ENCODE assay signal across 21 cellular contexts in the genomic region with DNA sequence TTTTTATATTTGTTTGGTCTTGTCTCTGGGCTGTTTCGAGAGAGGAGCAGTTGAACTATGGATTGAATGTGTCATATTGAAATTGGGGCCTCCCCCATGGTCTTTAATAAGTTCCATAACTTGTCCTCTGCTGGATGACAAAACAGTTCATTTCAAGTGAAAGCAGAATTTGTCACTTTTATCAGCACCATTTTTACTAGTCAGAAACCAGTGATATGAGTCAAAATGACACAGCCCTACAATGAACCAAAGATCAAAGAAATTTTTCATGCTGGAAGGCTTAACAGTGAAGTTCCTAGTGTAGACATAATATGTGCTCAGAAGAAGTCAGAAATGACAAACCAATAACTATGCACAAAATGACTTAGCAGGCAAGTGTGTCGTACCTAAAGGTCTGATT.
"Had no signal": no experiment of that assay in that cellular context is flagged by ENCODE, and none has a peak within 500 bp of the region (broad histone marks: within the 10 kb centered on the region; RNA-seq: fewer than 3 reads in every experiment).

No MANE protein-coding gene starts in this region.

- H3K4me3 Mint-ChIP-seq: natural killer cell treated with Interleukin-12 subunit alpha and Interleukin-12 subunit beta and Interleukin-15 and Interleukin-18, amount 100 ng/mL, for 72 hours; neural progenitor cell; stimulated activated naive B cell treated with anti-CD40 and anti-IgM and Interleukin-4, amounts not matched to agents 10 μg/mL and 1 μg/mL and 100 μg/mL, for 72 hours had no signal

- H3K9me3 ChIP-seq: ovary, right atrium auricular region, sigmoid colon had no signal

- H3K4me1 Mint-ChIP-seq: stimulated activated naive B cell treated with anti-CD40 and anti-IgM and Interleukin-4, amounts not matched to agents 10 μg/mL and 1 μg/mL and 100 μg/mL, for 72 hours had no signal

- ATAC-seq: left colon; natural killer cell treated with Interleukin-12 subunit alpha and Interleukin-12 subunit beta and Interleukin-15 and Interleukin-18, amount 100 ng/mL, for 72 hours had no signal

- H3K4me3 ChIP-seq: dorsolateral prefrontal cortex, lung, neural progenitor cell, ovary, right atrium auricular region, sigmoid colon, skin epidermis had no signal

- H3K36me3 ChIP-seq: neural progenitor cell, ovary, right atrium auricular region, sigmoid colon had no signal

- H3K9ac ChIP-seq: neural progenitor cell had no signal

- H3K4me2 ChIP-seq: neural progenitor cell had no signal

- H3K27me3 ChIP-seq: neural progenitor cell, ovary, right atrium auricular region, sigmoid colon had no signal

- H3K9me3 Mint-ChIP-seq: neural progenitor cell had no signal

- H3K27ac ChIP-seq: dorsolateral prefrontal cortex, neural progenitor cell, ovary, right atrium auricular region, sigmoid colon, skin epidermis had no signal

- H3K36me3 Mint-ChIP-seq: neural progenitor cell; stimulated activated naive B cell treated with anti-CD40 and anti-IgM and Interleukin-4, amounts not matched to agents 10 μg/mL and 1 μg/mL and 100 μg/mL, for 72 hours had no signal

- H3K4me1 ChIP-seq: sigmoid colon had no signal

- H2AFZ ChIP-seq: neural progenitor cell had no signal

- FAIRE-seq: urothelium cell line had no signal

- H3K27me3 Mint-ChIP-seq: natural killer cell treated with Interleukin-12 subunit alpha and Interleukin-12 subunit beta and Interleukin-15 and Interleukin-18, amount 100 ng/mL, for 72 hours; stimulated activated naive B cell treated with anti-CD40 and anti-IgM and Interleukin-4, amounts not matched to agents 10 μg/mL and 1 μg/mL and 100 μg/mL, for 72 hours had no signal

- H3K27ac Mint-ChIP-seq: natural killer cell treated with Interleukin-12 subunit alpha and Interleukin-12 subunit beta and Interleukin-15 and Interleukin-18, amount 100 ng/mL, for 72 hours; neural progenitor cell; stimulated activated naive B cell treated with anti-CD40 and anti-IgM and Interleukin-4, amounts not matched to agents 10 μg/mL and 1 μg/mL and 100 μg/mL, for 72 hours had no signal

- DNase-seq: dorsolateral prefrontal cortex; effector CD8-positive, alpha-beta T cell; foreskin melanocyte; head of caudate nucleus; hippocampal formation; left colon; left ventricle myocardium superior; mesenchymal stem cell; midbrain; nucleus accumbens; ovary; sigmoid colon; stimulated activated CD4-positive, alpha-beta T cell treated with anti-CD3 and anti-CD28 coated beads, Interleukin-2, amount 100 ng/mL, for 24 hours; stimulated activated CD4-positive, alpha-beta T cell treated with anti-CD3 and anti-CD28 coated beads, Interleukin-4, amount 100 ng/mL, for 4 hours; stimulated activated naive B cell treated with anti-CD40 and anti-IgM and Interleukin-4, amounts not matched to agents 10 μg/mL and 1 μg/mL and 100 μg/mL, for 72 hours had no signal
